1 cellular context compared by ENCODE assay signal in genomic region chr16:75130150-75130771, GRCh38.
TF ChIP-seq lines count a peak whose summit lies in the region.

No MANE protein-coding gene starts in this region.

TF ChIP-seq in K562, 482 proteins besides CTCF, POLR2A, EP300 and RAD21 (continued from another document):
- no peak for TF ChIP-seq ELK1 (CRISPR knock-in tag; IDR thresholded peaks at IDR 0.05)
- 0 out of 2 replicates have a peak, but pooled peaks have one; percentile 14 for TF ChIP-seq NBN (IDR thresholded peaks at IDR 0.05; ENCODE audit: low read depth)
- no peak for TF ChIP-seq MCM7 (IDR thresholded peaks at IDR 0.05)
- no peak for TF ChIP-seq EWSR1 (IDR thresholded peaks at IDR 0.05; ENCODE audit: borderline replicate concordance, low read depth, partially characterized antibody)
- TF ChIP-seq SREBF1 (IDR thresholded peaks at IDR 0.05; ENCODE audit: borderline replicate concordance, low read depth, low read length), result peak; percentile 92
- no peak for TF ChIP-seq CBX8 (IDR thresholded peaks at IDR 0.05; ENCODE audit: borderline replicate concordance, extremely low read depth, low read depth, low read length, poor library complexity, severe bottlenecking)
- TF ChIP-seq RBM15 (IDR thresholded peaks at IDR 0.05; ENCODE audit: insufficient read depth, low read length), result no peak
- TF ChIP-seq CAMTA2 (CRISPR knock-in tag; conservative IDR thresholded peaks at IDR 0.05), result no peak
- no peak for TF ChIP-seq RBM22 (IDR thresholded peaks at IDR 0.05; ENCODE audit: low read depth, low read length, poor library complexity, severe bottlenecking)
- no peak for TF ChIP-seq ZNF212 (CRISPR knock-in tag; IDR thresholded peaks at IDR 0.05)
- no peak for TF ChIP-seq POU5F1 (IDR thresholded peaks at IDR 0.05; ENCODE audit: borderline replicate concordance, low read depth, low read length, partially characterized antibody)
- TF ChIP-seq CEBPZ (IDR thresholded peaks at IDR 0.05; ENCODE audit: borderline replicate concordance, low read depth, low read length), result no peak
- TF ChIP-seq GABPB2 (CRISPR knock-in tag; conservative IDR thresholded peaks at IDR 0.05), result no peak
- TF ChIP-seq ZBTB1 (CRISPR knock-in tag; IDR thresholded peaks at IDR 0.05; ENCODE audit: borderline replicate concordance, low read depth), result no peak
- TF ChIP-seq ETV1 (tag; conservative IDR thresholded peaks at IDR 0.05; ENCODE audit: low read depth), result no peak
- TF ChIP-seq PYGO2 (tag; IDR thresholded peaks at IDR 0.05), result no peak
- TF ChIP-seq SOX6 (IDR thresholded peaks at IDR 0.05), result no peak
